In genomic region chr1:212432706-212433576, GRCh38 we compare ENCODE assay signal across 8 cellular contexts. TPM values are rescaled to one million over a fixed set of nuclear protein-coding genes. Genes with fewer than 3 reads are reported as not detected.
DNase-seq lines count a peak whose midpoint lies in the region; ATAC-seq and TF ChIP-seq lines count a peak whose summit lies in the region.

Gene NENF, plus strand, starts transcription at chr1:212432920. Its CDS starts 24 bp downstream, at chr1:212432944.

- peak; percentile 98 for DNase-seq in GM13977 (ENCODE audit: low spot score)
- peak; percentile 76 for DNase-seq in NCI-H1105 treated with DMSO at 0.1 percent for 48 hours (lab: John Stamatoyannopoulos, UW)
- DNase-seq in T-helper 22 cell (ENCODE audit: low read depth) = peak; percentile 42
- DNase-seq in astrocyte of the hippocampus (ENCODE audit: low read depth, low spot score) = peak; percentile 94
- DNase-seq in hypothalamus (lab: John Stamatoyannopoulos, UW) = peak in 47 of 51 donors; percentile 24 to 90 (median 70)
- DNase-seq in sciatic nerve (ENCODE audit: low spot score) = peak; percentile 91
- no peak for DNase-seq in NCI-H187 treated with DMSO at 0.1 percent for 48 hours (lab: John Stamatoyannopoulos, UW)

- no peak for TF ChIP-seq CTCF in GM13977 (IDR thresholded peaks at IDR 0.05; ENCODE audit: extremely low read depth, insufficient read depth, missing control alignments)

- in situ Hi-C loops in GM13977 (cut with MboI; ENCODE audit: low pct_unique_long_range_greater_than_20kb, low sequenced_read_pairs, unreplicated experiment) = no loop called here

- intact Hi-C loops in sciatic nerve (cut with DNase I) = no loop called here

- ATAC-seq in HG02642 (IDR thresholded peaks at IDR 0.05; ENCODE audit: poor library complexity, unreplicated experiment) (peak; percentile 99), sciatic nerve (peak; percentile 99)

RNA-seq across cellular contexts. Expression of gene NENF, which starts in this region (rescaled TPM):
- total RNA-seq in sciatic nerve = 65.8 TPM
